In genomic region chr12:87344699-87345098, GRCh38 we compare ENCODE assay signal across 16 cellular contexts.
DNase-seq lines count a peak whose midpoint lies in the region; ATAC-seq lines count a peak whose summit lies in the region.
"Had no signal": no experiment of that assay in that cellular context is flagged by ENCODE, and none has a peak within 500 bp of the region (broad histone marks: within the 10 kb centered on the region; RNA-seq: fewer than 3 reads in every experiment).

No MANE protein-coding gene starts in this region.

- no peaks in the 10 kb centered on the region for H3K36me3 Mint-ChIP-seq in T-helper 17 cell (ENCODE audit: low read depth)
- H3K36me3 Mint-ChIP-seq: stimulated activated memory B cell treated with anti-CD40 and anti-IgM and Interleukin-4, amounts not matched to agents 10 μg/mL and 1 μg/mL and 100 μg/mL, for 72 hours had no signal

- no peaks in the 10 kb centered on the region for H3K79me2 ChIP-seq in ACC112 (ENCODE audit: control insufficient read depth, insufficient read depth, low read length, unreplicated experiment)

- DNase-seq in HuH-7.5 (ENCODE audit: low spot score) (peak; percentile 18), amniotic epithelial cell (ENCODE audit: low read depth) (peak; percentile 33), iPS-NIHi11 (ENCODE audit: low spot score) (peak; percentile 15), T-helper 17 cell (no peak), foreskin melanocyte (no peak), NCI-H146 (lab: John Stamatoyannopoulos, UW) (no peak)
- DNase-seq in stimulated activated CD4-positive, alpha-beta T cell treated with anti-CD3 and anti-CD28 coated beads, Interleukin-1b, Interleukin-23, amount 100 ng/mL, for 48 hours = no peak
- DNase-seq: activated CD4-positive, alpha-beta memory T cell treated with anti-CD3 and anti-CD28 coated beads, Interleukin-2, amount 10 ng/mL, durations not matched to agents 7 days and 5 days; AML-193; Karpas-422; stimulated activated CD4-positive, alpha-beta T cell treated with anti-CD3 and anti-CD28 coated beads, Interleukin-4, amount 100 ng/mL, for 24 hours; T1000 had no signal

- no peaks in the 10 kb centered on the region for H3K9me3 ChIP-seq in T-helper 17 cell (ENCODE audit: control insufficient read depth, low read length, poor library complexity, severe bottlenecking)

- no peak overlapping the region for H3K4me3 Mint-ChIP-seq in T-helper 17 cell
- H3K4me3 Mint-ChIP-seq: activated CD4-positive, alpha-beta memory T cell treated with anti-CD3 and anti-CD28 coated beads, Interleukin-2, amount 10 ng/mL, durations not matched to agents 7 days and 5 days; central memory CD8-positive, alpha-beta T cell; stimulated activated memory B cell treated with anti-CD40 and anti-IgM and Interleukin-4, amounts not matched to agents 10 μg/mL and 1 μg/mL and 100 μg/mL, for 72 hours had no signal

- H3K27ac ChIP-seq in ACC112 (ENCODE audit: low read depth, low read length) = no peak overlapping the region

- H3K4me1 ChIP-seq in ACC112 (ENCODE audit: control insufficient read depth, insufficient read depth, low read length, unreplicated experiment) = no peaks in the 10 kb centered on the region

- no peaks in the 10 kb centered on the region for H3K4me1 Mint-ChIP-seq in T-helper 17 cell
- H3K4me1 Mint-ChIP-seq: activated CD4-positive, alpha-beta memory T cell treated with anti-CD3 and anti-CD28 coated beads, Interleukin-2, amount 10 ng/mL, durations not matched to agents 7 days and 5 days; central memory CD8-positive, alpha-beta T cell had no signal

- no peaks in the 10 kb centered on the region for H3K36me3 ChIP-seq in ACC112 (ENCODE audit: insufficient read depth, low read length)

- no peak for ATAC-seq in T-helper 17 cell
- ATAC-seq: GM12878; stimulated activated memory B cell treated with anti-CD40 and anti-IgM and Interleukin-4, amounts not matched to agents 10 μg/mL and 1 μg/mL and 100 μg/mL, for 72 hours had no signal

- peak overlapping the region; percentile 33 for H2AFZ ChIP-seq in ACC112 (ENCODE audit: low read length, unreplicated experiment)

- no peaks in the 10 kb centered on the region for H3K27me3 Mint-ChIP-seq in T-helper 17 cell
- H3K27me3 Mint-ChIP-seq: activated CD4-positive, alpha-beta memory T cell treated with anti-CD3 and anti-CD28 coated beads, Interleukin-2, amount 10 ng/mL, durations not matched to agents 7 days and 5 days; central memory CD8-positive, alpha-beta T cell; stimulated activated memory B cell treated with anti-CD40 and anti-IgM and Interleukin-4, amounts not matched to agents 10 μg/mL and 1 μg/mL and 100 μg/mL, for 72 hours had no signal

- no peak overlapping the region for H3K27ac Mint-ChIP-seq in T-helper 17 cell
- H3K27ac Mint-ChIP-seq: activated CD4-positive, alpha-beta memory T cell treated with anti-CD3 and anti-CD28 coated beads, Interleukin-2, amount 10 ng/mL, durations not matched to agents 7 days and 5 days; stimulated activated memory B cell treated with anti-CD40 and anti-IgM and Interleukin-4, amounts not matched to agents 10 μg/mL and 1 μg/mL and 100 μg/mL, for 72 hours had no signal

- no peaks in the 10 kb centered on the region for H3K27me3 ChIP-seq in ACC112 (ENCODE audit: insufficient read depth, low read length)

- H3K4me3 ChIP-seq in ACC112 (ENCODE audit: low read depth, low read length) = no peak overlapping the region
- H3K4me3 ChIP-seq: GM12878 had no signal

Comparison
In these comparisons a context has a peak if more than half of its experiments do, and no peak if none do; other contexts are left out.
1. DNase-seq: peak in HuH-7.5 (single experiment), amniotic epithelial cell (single experiment) and iPS-NIHi11 (single experiment); none in T-helper 17 cell (0 of 3), stimulated activated CD4-positive, alpha-beta T cell treated with anti-CD3 and anti-CD28 coated beads, Interleukin-1b, Interleukin-23, amount 100 ng/mL, for 48 hours (single experiment), foreskin melanocyte (single experiment) and NCI-H146 (single experiment).